16 cellular contexts compared by ENCODE assay signal in the genomic region with DNA sequence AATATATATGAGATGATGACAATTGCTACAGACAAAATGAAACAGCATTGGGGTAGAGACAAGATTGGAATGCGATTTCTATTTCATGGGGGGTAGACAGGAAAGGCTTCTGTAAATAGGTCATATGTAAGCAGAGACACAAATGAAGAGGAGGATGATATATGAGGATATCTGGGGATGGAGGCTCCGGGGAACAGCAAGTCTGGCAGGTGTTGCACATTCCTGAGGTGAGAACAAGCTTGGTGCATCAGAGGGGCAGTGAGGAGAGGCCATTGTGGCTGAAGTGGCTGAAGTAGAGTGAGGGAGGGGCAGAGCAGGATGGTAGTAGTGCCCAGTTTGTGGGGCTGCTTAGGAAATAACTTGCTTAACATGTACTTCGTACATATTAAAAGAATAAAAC.
A peak's percentile ranks its signal among the peaks of the same experiment; 100 is the strongest.
DNase-seq lines count a peak whose midpoint lies in the region; ATAC-seq and TF ChIP-seq lines count a peak whose summit lies in the region.
"Had no signal": no experiment of that assay in that cellular context is flagged by ENCODE, and none has a peak within 500 bp of the region (broad histone marks: within the 10 kb centered on the region; RNA-seq: fewer than 3 reads in every experiment).

No MANE protein-coding gene starts in this region.

- no peak overlapping the region for H2AK5ac ChIP-seq in H9 (ENCODE audit: insufficient read length, low read length)

- DNase-seq in H9 (no peak), amniotic epithelial cell (ENCODE audit: low read depth) (peak; percentile 11), left lung (peak in 1 of 2 donors; percentile 32), upper lobe of right lung (no peak), PC-9 (no peak), Right ventricle myocardium superior (no peak)
- DNase-seq in activated naive CD8-positive, alpha-beta T cell treated with anti-CD3 and anti-CD28 coated beads for 36 hours, result no peak
- DNase-seq: CD8-positive, alpha-beta T cell; DND-41; GOT3; HFFc6; MV-4-11; NCI-H1436; NCI-H2081; NCI-H526; PC-3 had no signal

- no peaks in the 10 kb centered on the region for H3K9me2 ChIP-seq in PC-9 (ENCODE audit: insufficient read depth)

- POLR2A ChIA-PET in PC-9 (lab: Charles Lee; ENCODE audit: unreplicated experiment), result interaction anchor here (0.7 kb wide), 1 partner anchor 9 kb away, joined by 3 read pairs; no protein-coding TSS in a partner anchor

- H3K36me3 ChIP-seq in left lung (no peaks in the 10 kb centered on the region), upper lobe of right lung (no peaks in the 10 kb centered on the region), PC-9 (ENCODE audit: low read depth) (no peaks in the 10 kb centered on the region)

- H2BK15ac ChIP-seq in H9 (ENCODE audit: low read depth, low read length), result no peak overlapping the region

- H3K4me2 ChIP-seq in H9 (ENCODE audit: insufficient read depth, insufficient read length, low read length), result no peak overlapping the region
- no peak overlapping the region for H3K4me2 ChIP-seq in PC-9

- no peak overlapping the region for H4K91ac ChIP-seq in H9 (ENCODE audit: insufficient read length, low read depth, low read length)

- H2BK20ac ChIP-seq in H9 (ENCODE audit: low read depth, low read length, poor library complexity, severe bottlenecking), result no peak overlapping the region

- BruUV-seq in PC-9 (replicated peaks; lab: Mats Ljungman, UMichigan), result no TSS peak

- no peaks in the 10 kb centered on the region for H3K27me3 Mint-ChIP-seq in H9 (ENCODE audit: low read depth)
- peaks cover 9% of the 10 kb centered on the region for H3K27me3 Mint-ChIP-seq in activated naive CD8-positive, alpha-beta T cell treated with anti-CD3 and anti-CD28 coated beads for 36 hours

- no peak overlapping the region for H2BK5ac ChIP-seq in H9 (ENCODE audit: insufficient read length, low read length)

- H3F3A ChIP-seq in PC-9 (ENCODE audit: insufficient read depth, low read depth), result no peaks in the 10 kb centered on the region

- peaks cover 35 to 36% of the 10 kb centered on the region in 2 experiments for H3K4me1 Mint-ChIP-seq in H9
- H3K4me1 Mint-ChIP-seq in activated naive CD8-positive, alpha-beta T cell treated with anti-CD3 and anti-CD28 coated beads for 36 hours, result no peaks in the 10 kb centered on the region

- CTCF ChIA-PET in PC-9 (lab: Charles Lee), result no interaction called here

- H3K27me3 ChIP-seq in H9 (ENCODE audit: insufficient read depth, low read length), result no peaks in the 10 kb centered on the region
- H3K27me3 ChIP-seq in left lung, result no peaks in the 10 kb centered on the region
- no peaks in the 10 kb centered on the region for H3K27me3 ChIP-seq in upper lobe of right lung
- H3K27me3 ChIP-seq in PC-9 (ENCODE audit: insufficient read depth, low read depth), result no peaks in the 10 kb centered on the region

- peaks cover 8% of the 10 kb centered on the region; the same call in 1 of the 2 replicates for H3K4me1 ChIP-seq in H9 (ENCODE audit: insufficient read depth, low read length)
- no peaks in the 10 kb centered on the region for H3K4me1 ChIP-seq in left lung
- no peaks in the 10 kb centered on the region for H3K4me1 ChIP-seq in upper lobe of right lung
- peaks cover 14% of the 10 kb centered on the region for H3K4me1 ChIP-seq in PC-9 (replicated peaks; ENCODE audit: insufficient read depth)

- H3K4me3 Mint-ChIP-seq in H9, result no peak overlapping the region
- H3K4me3 Mint-ChIP-seq in activated naive CD8-positive, alpha-beta T cell treated with anti-CD3 and anti-CD28 coated beads for 36 hours, result no peak overlapping the region
- H3K4me3 Mint-ChIP-seq: CD8-positive, alpha-beta T cell; HFFc6 had no signal

- no peaks in the 10 kb centered on the region for H3K9me3 Mint-ChIP-seq in H9
- no peaks in the 10 kb centered on the region for H3K9me3 Mint-ChIP-seq in activated naive CD8-positive, alpha-beta T cell treated with anti-CD3 and anti-CD28 coated beads for 36 hours
- H3K9me3 Mint-ChIP-seq: CD8-positive, alpha-beta T cell; HFFc6 had no signal

- H2AFZ ChIP-seq in H9 (ENCODE audit: low read length) (no peak overlapping the region), PC-9 (no peak overlapping the region)

- no CpG with 5 or more reads among the region's 3 CpGs for WGBS in H9 (ENCODE audit: extremely low coverage, insufficient read length, low lambda C conversion rate)

- H3K4me3 ChIP-seq in left lung, result no peak overlapping the region
- H3K4me3 ChIP-seq in upper lobe of right lung, result no peak overlapping the region
- no peak overlapping the region for H3K4me3 ChIP-seq in PC-9

- intact Hi-C loops in left lung (cut with DNase I), result no loop called here
- intact Hi-C loops in upper lobe of right lung (cut with DNase I), result no loop called here
- intact Hi-C loops in PC-9 (cut with micrococcal nuclease; ENCODE audit: unreplicated experiment), result no loop called here
- intact Hi-C loops in Right ventricle myocardium superior (cut with DNase I), result no loop called here

- H4K5ac ChIP-seq in H9 (ENCODE audit: insufficient read length, low read depth, low read length), result no peak overlapping the region

- H3K4ac ChIP-seq in H9 (ENCODE audit: low read depth, low read length), result no peak overlapping the region

- no peaks in the 10 kb centered on the region for H4K20me1 ChIP-seq in H9 (ENCODE audit: control insufficient read depth, insufficient read depth, insufficient read length)
- H4K20me1 ChIP-seq in PC-9 (ENCODE audit: insufficient read depth), result no peaks in the 10 kb centered on the region

- no peak overlapping the region for H3K27ac ChIP-seq in H9 (ENCODE audit: insufficient read length, low read depth, low read length)
- no peak overlapping the region for H3K27ac ChIP-seq in left lung
- no peak overlapping the region for H3K27ac ChIP-seq in upper lobe of right lung
- H3K27ac ChIP-seq in PC-9, result no peak overlapping the region

- peak overlapping the region in 2 of 3 experiments; percentile 36 to 46; a peak in 5 of 7 replicates for H3K27ac Mint-ChIP-seq in H9
- no peak overlapping the region for H3K27ac Mint-ChIP-seq in activated naive CD8-positive, alpha-beta T cell treated with anti-CD3 and anti-CD28 coated beads for 36 hours
- H3K27ac Mint-ChIP-seq: CD8-positive, alpha-beta T cell; HFFc6 had no signal

- no peaks in the 10 kb centered on the region for H3K23me2 ChIP-seq in H9 (ENCODE audit: insufficient read length, low read depth, low read length, poor library complexity, severe bottlenecking)

- H3K23ac ChIP-seq in H9 (ENCODE audit: insufficient read length, low read depth, low read length), result no peak overlapping the region

- no peaks in the 10 kb centered on the region; a peak in 1 of 7 replicates for H3K36me3 Mint-ChIP-seq in H9 (ENCODE audit: insufficient read depth in 1 of 3, low read depth in 3 of 3)
- no peaks in the 10 kb centered on the region for H3K36me3 Mint-ChIP-seq in activated naive CD8-positive, alpha-beta T cell treated with anti-CD3 and anti-CD28 coated beads for 36 hours
- H3K36me3 Mint-ChIP-seq: CD8-positive, alpha-beta T cell had no signal

- H3K18ac ChIP-seq in H9 (ENCODE audit: insufficient read length, low read depth, low read length), result no peak overlapping the region

- no peak overlapping the region for H3K56ac ChIP-seq in H9 (ENCODE audit: insufficient read length, low read depth, low read length)

- no peak overlapping the region for H2BK120ac ChIP-seq in H9 (ENCODE audit: low read depth, low read length, poor library complexity, severe bottlenecking)

- H3K79me2 ChIP-seq in H9 (ENCODE audit: insufficient read depth, low read length) (peaks cover 4% of the 10 kb centered on the region; the same call in 1 of the 2 replicates), PC-9 (ENCODE audit: low read depth) (peaks cover 19% of the 10 kb centered on the region; the same call in 1 of the 2 replicates)

- H3K9me3 ChIP-seq in H9 (ENCODE audit: control insufficient read depth, low read depth, low read length), result no peaks in the 10 kb centered on the region
- H3K9me3 ChIP-seq in left lung, result no peaks in the 10 kb centered on the region
- no peaks in the 10 kb centered on the region for H3K9me3 ChIP-seq in upper lobe of right lung
- H3K9me3 ChIP-seq in PC-9 (ENCODE audit: insufficient read depth, low read depth), result no peaks in the 10 kb centered on the region

- peaks cover 7% of the 10 kb centered on the region for H3K79me1 ChIP-seq in H9 (ENCODE audit: insufficient read depth, low read depth, low read length, poor library complexity, severe bottlenecking)

- TF ChIP-seq CTCF in H9 (conservative IDR thresholded peaks at IDR 0.05) (no peak), left lung (IDR thresholded peaks at IDR 0.05) (no peak), upper lobe of right lung (IDR thresholded peaks at IDR 0.05) (no peak), PC-9 (conservative IDR thresholded peaks at IDR 0.05) (no peak)

- no peak overlapping the region for H3T11ph ChIP-seq in H9 (ENCODE audit: low read length)

- no peak overlapping the region for H3K9ac ChIP-seq in H9 (ENCODE audit: extremely low read depth, insufficient read length, low read length)

- H3K14ac ChIP-seq in H9 (ENCODE audit: insufficient read depth, low read length), result no peak overlapping the region

- no peak overlapping the region for H4K8ac ChIP-seq in H9 (replicated peaks; ENCODE audit: insufficient read length, low read depth, low read length)

- ATAC-seq in left lung (peak; percentile 70), upper lobe of right lung (peak; percentile 76), Right ventricle myocardium superior (ENCODE audit: poor library complexity) (no peak)
- ATAC-seq: CD8-positive, alpha-beta T cell; PC-3 had no signal

- H2BK12ac ChIP-seq in H9 (ENCODE audit: insufficient read length, low read depth, low read length), result no peak overlapping the region
